8 cellular contexts compared by ENCODE assay signal in the genomic region with DNA sequence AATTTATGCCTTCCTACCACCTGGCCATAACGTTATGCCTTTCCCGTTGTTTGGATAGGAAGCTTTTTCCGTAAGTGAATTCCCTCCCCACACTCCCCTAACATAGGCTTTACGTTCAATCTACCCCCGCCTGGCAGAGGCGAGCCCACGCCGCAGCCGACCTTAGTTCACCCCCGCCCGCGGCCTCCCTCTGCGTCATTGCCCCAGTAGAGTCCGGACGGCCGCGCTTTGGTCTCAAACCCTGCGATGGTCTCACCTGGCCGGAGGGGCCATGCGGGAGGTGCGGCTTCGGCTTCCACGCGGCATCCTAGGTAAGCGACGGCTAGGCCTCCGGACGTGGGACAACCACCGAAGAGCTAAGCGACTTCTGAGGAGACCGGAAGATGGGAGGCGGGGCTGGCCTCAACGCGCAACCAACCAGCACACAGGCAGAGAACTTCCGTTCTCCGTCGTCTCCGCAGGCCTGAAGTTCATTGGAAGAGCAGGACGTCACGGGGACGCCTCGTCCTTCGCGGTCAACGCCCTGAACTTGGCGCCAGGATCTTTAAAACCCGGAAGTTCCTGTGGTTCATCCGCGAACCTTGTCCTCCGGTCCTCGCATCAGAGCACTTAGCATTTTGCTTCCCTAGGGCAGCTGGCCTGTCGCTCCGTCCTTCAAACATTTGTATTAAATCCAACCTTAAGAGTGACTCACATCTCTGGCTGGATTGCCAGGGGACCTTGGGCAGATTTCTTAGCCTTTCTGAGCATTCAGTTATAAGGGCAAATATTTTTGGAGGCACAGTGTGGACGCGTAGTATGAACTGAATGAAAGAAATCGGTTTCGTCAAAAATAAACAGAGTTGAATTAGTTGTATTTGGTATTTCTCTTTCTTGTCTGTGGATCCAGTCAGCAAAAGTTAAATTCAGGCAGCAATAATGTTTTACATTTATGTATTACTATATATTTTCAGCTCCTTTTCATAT. TPM values are rescaled to one million over a fixed set of nuclear protein-coding genes. Genes with fewer than 3 reads are reported as not detected.
A peak's percentile ranks its signal among the peaks of the same experiment; 100 is the strongest.
DNase-seq lines count a peak whose midpoint lies in the region; ATAC-seq and TF ChIP-seq lines count a peak whose summit lies in the region.

A gene with protein sequence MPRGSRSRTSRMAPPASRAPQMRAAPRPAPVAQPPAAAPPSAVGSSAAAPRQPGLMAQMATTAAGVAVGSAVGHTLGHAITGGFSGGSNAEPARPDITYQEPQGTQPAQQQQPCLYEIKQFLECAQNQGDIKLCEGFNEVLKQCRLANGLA (minus strand): TSS at position 369 of the 966 bp plus-strand sequence. CDS start 63 bp downstream, at position 306.

- H3K4me3 ChIP-seq in GM12875 (ENCODE audit: low read depth, low read length), result peak within 1 kb of the TSS; percentile 83

- intact Hi-C loops in Right ventricle myocardium inferior (cut with DNase I), result loop anchor here (5.0 kb wide), 1 partner anchor 54 kb away; a partner anchor contains a TSS
- intact Hi-C loops in posterior cingulate gyrus (cut with DNase I), result loop anchor here (1.0 to 5.0 kb wide), 2 partner anchors 27 to 44 kb away; a partner anchor contains a TSS

- H3K27ac Mint-ChIP-seq in activated naive CD8-positive, alpha-beta T cell treated with anti-CD3 and anti-CD28 coated beads, Interleukin-2, amount 10 ng/mL, durations not matched to agents 7 days and 5 days, result peak within 1 kb of the TSS; percentile 98
- H3K27ac Mint-ChIP-seq in type B pancreatic cell, result peak within 1 kb of the TSS; percentile 94

- H3K9me3 Mint-ChIP-seq in activated naive CD8-positive, alpha-beta T cell treated with anti-CD3 and anti-CD28 coated beads, Interleukin-2, amount 10 ng/mL, durations not matched to agents 7 days and 5 days, result peaks cover 4% of the 10 kb centered on the region
- H3K9me3 Mint-ChIP-seq in type B pancreatic cell, result peaks cover 7% of the 10 kb centered on the region

- TF ChIP-seq CTCF in GM12875 (IDR thresholded peaks at IDR 0.05; ENCODE audit: borderline replicate concordance, insufficient read depth, low read depth, low read length), result no peak
- TF ChIP-seq CTCF in type B pancreatic cell (conservative IDR thresholded peaks at IDR 0.05), result no peak

- peak within 1 kb of the TSS; percentile 99 for H3K4me3 Mint-ChIP-seq in activated naive CD8-positive, alpha-beta T cell treated with anti-CD3 and anti-CD28 coated beads, Interleukin-2, amount 10 ng/mL, durations not matched to agents 7 days and 5 days
- peak within 1 kb of the TSS; percentile 97 for H3K4me3 Mint-ChIP-seq in type B pancreatic cell

- POLR2A ChIA-PET in activated naive CD8-positive, alpha-beta T cell treated with anti-CD3 and anti-CD28 coated beads, Interleukin-2, amount 10 ng/mL, durations not matched to agents 7 days and 5 days (lab: Charles Lee), result interaction anchor here (0.6 to 2.5 kb wide), 14 partner anchors 17 to 1347 kb away, joined by 3 to 35 read pairs (median 5); a partner anchor contains a TSS

- peaks cover 24% of the 10 kb centered on the region for H3K36me3 Mint-ChIP-seq in activated naive CD8-positive, alpha-beta T cell treated with anti-CD3 and anti-CD28 coated beads, Interleukin-2, amount 10 ng/mL, durations not matched to agents 7 days and 5 days
- H3K36me3 Mint-ChIP-seq in type B pancreatic cell, result peaks cover 8% of the 10 kb centered on the region

- peak; percentile 93 for DNase-seq in NCI-H1417 treated with DMSO at 0.1 percent for 48 hours (lab: John Stamatoyannopoulos, UW)
- DNase-seq in SW 1271 (lab: John Stamatoyannopoulos, UW), result peak; percentile 95 to 98
- peak; percentile 85 for DNase-seq in activated naive CD8-positive, alpha-beta T cell treated with anti-CD3 and anti-CD28 coated beads, Interleukin-2, amount 10 ng/mL, durations not matched to agents 7 days and 5 days
- DNase-seq in Right ventricle myocardium inferior (ENCODE audit: missing footprints), result peak; percentile 98
- peak; percentile 94 to 100 (median 96) for DNase-seq in posterior cingulate gyrus
- DNase-seq in type B pancreatic cell (ENCODE audit: extremely low spot score, unreplicated experiment), result peak; percentile 88

- no peaks in the 10 kb centered on the region for H3K27me3 Mint-ChIP-seq in activated naive CD8-positive, alpha-beta T cell treated with anti-CD3 and anti-CD28 coated beads, Interleukin-2, amount 10 ng/mL, durations not matched to agents 7 days and 5 days
- no peaks in the 10 kb centered on the region for H3K27me3 Mint-ChIP-seq in type B pancreatic cell

- peaks cover 24% of the 10 kb centered on the region for H3K4me1 Mint-ChIP-seq in activated naive CD8-positive, alpha-beta T cell treated with anti-CD3 and anti-CD28 coated beads, Interleukin-2, amount 10 ng/mL, durations not matched to agents 7 days and 5 days
- H3K4me1 Mint-ChIP-seq in type B pancreatic cell (ENCODE audit: unreplicated experiment), result peaks cover 8% of the 10 kb centered on the region

- ATAC-seq in HG02798 (IDR thresholded peaks at IDR 0.05; ENCODE audit: poor library complexity, unreplicated experiment) (peak; percentile 100), Right ventricle myocardium inferior (peak; percentile 100)
- ATAC-seq in activated naive CD8-positive, alpha-beta T cell treated with anti-CD3 and anti-CD28 coated beads, Interleukin-2, amount 10 ng/mL, durations not matched to agents 7 days and 5 days (ENCODE audit: low read depth), result peak; percentile 98

RNA-seq across cellular contexts. Expression of the gene that starts here (rescaled TPM):
- 100 to 1,000 TPM; 354 to 370 TPM for total RNA-seq in activated naive CD8-positive, alpha-beta T cell treated with anti-CD3 and anti-CD28 coated beads, Interleukin-2, amount 10 ng/mL, durations not matched to agents 7 days and 5 days
- 493 TPM for total RNA-seq in Right ventricle myocardium inferior
- 61.8 and 251 TPM in 2 replicates for total RNA-seq in type B pancreatic cell (ENCODE audit: low replicate concordance)

Comparison
In these comparisons a context has a peak if more than half of its experiments do, and no peak if none do; other contexts are left out.
1. Peak in every context shown above with its lines: DNase-seq, ATAC-seq and H3K4me3 ChIP-seq.